In the genomic region with DNA sequence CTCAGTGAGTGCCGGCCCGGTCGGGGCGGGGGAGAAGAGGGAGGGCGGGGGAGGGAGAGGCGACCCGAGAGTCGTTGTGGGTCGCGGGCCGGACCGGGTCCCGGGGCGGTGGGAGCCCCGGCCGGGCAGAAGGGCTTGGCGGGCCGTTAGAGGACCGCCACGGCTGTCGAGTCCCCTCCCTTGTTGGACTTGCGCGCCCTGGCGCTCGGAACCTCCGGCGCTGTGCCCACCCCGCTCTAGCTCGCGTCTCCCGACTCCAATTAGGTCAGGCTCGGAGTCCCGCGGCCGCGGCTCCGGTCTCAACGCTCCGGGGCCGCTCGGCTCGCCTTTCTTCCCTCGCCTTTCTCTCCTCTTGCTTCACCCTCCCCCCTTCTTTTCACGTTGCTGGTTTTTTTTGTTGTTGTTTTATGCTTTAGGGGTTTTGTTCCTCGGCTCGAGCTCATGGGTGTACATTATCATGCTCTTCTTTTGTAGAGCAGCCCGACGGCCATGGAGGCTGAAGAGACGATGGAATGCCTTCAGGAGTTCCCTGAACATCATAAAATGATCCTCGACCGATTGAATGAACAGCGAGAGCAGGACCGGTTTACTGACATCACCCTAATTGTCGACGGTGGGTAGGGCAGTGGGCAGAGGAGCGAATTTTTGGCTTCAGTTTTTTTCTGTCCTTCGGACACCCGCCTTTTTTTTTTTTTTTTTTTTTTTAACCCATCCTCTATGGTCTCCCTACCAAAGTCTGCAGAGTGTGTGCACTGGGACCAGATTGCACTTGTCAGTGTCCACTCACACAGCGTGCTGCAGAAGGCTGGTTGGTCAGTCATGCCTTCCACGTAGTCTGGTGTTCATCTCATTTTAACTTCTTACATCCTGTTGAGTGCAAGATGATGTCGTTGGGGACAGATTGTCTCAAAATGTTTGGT, we compare ENCODE assay signal across 8 cellular contexts. TPM values are rescaled to one million over a fixed set of nuclear protein-coding genes. Genes with fewer than 3 reads are reported as not detected.
DNase-seq lines count a peak whose midpoint lies in the region; ATAC-seq, FAIRE-seq and TF ChIP-seq lines count a peak whose summit lies in the region.

No MANE protein-coding gene starts in this region.

- H3K27me3 ChIP-seq in IMR-90 (ENCODE audit: control insufficient read depth, insufficient read depth, low read length) (no peaks in the 10 kb centered on the region), endothelial cell of umbilical vein (ENCODE audit: control insufficient read depth in 2 of 2, insufficient read depth in 2 of 2, low read length in 2 of 2) (no peaks in the 10 kb centered on the region), aorta (ENCODE audit: control insufficient read depth in 1 of 2, insufficient read depth in 2 of 2, low read length in 1 of 2) (no peaks in the 10 kb centered on the region)

- H2AK9ac ChIP-seq in IMR-90 (replicated peaks; ENCODE audit: low read depth, low read length, poor library complexity) = peak overlapping the region; percentile 92

- 0% methylated on average over 11 of the region's 61 CpGs; no CpG with 5 or more reads in 1 of the 2 experiments for WGBS in IMR-90 (ENCODE audit: extremely low coverage in 2 of 2, insufficient read length in 1 of 2), 2 experiments
- 1% methylated on average over 56 to 61 of the region's 61 CpGs for WGBS in aorta, 2 donors

- peak overlapping the region; percentile 95 for H3K14ac ChIP-seq in IMR-90 (replicated peaks; ENCODE audit: low read depth, low read length)

- 0 out of 3 replicates have a peak overlapping the region, but pooled peaks have one; percentile 20 for H2BK15ac ChIP-seq in IMR-90 (ENCODE audit: low read depth, low read length)

- BruUV-seq in IMR-90 (replicated peaks; lab: Mats Ljungman, UMichigan) (TSS peak; percentile 60), endothelial cell of umbilical vein (replicated peaks; lab: Mats Ljungman, UMichigan) (TSS peak; percentile 38)

- H3K4me1 Mint-ChIP-seq in activated T-cell treated with anti-CD3 and anti-CD28 coated beads, Interleukin-2, amount 50 U/mL, for 24 hours (ENCODE audit: low read depth) = peaks cover 46% of the 10 kb centered on the region

- peaks cover 2% of the 10 kb centered on the region; the same call in 1 of the 2 replicates for H3K4me1 ChIP-seq in IMR-90 (ENCODE audit: control insufficient read depth, insufficient read depth, low read length)
- peaks cover 17% of the 10 kb centered on the region for H3K4me1 ChIP-seq in endothelial cell of umbilical vein (ENCODE audit: control insufficient read depth, extremely low read depth, insufficient read depth, low read length)
- peaks cover 16% of the 10 kb centered on the region for H3K4me1 ChIP-seq in mucosa of descending colon (ENCODE audit: low read depth)
- H3K4me1 ChIP-seq in aorta (ENCODE audit: control insufficient read depth in 1 of 2, insufficient read depth in 2 of 2, low read length in 2 of 2) = no peaks in the 10 kb centered on the region

- TF ChIP-seq POLR2A in IMR-90 (IDR thresholded peaks at IDR 0.05; ENCODE audit: low read depth, low read length) (peak; percentile 75), endothelial cell of umbilical vein (IDR thresholded peaks at IDR 0.05; ENCODE audit: low read depth, low read length) (no peak)

- H3K36me3 ChIP-seq in IMR-90 (ENCODE audit: control insufficient read depth, insufficient read depth, low read length) = peaks cover 8% of the 10 kb centered on the region
- H3K36me3 ChIP-seq in endothelial cell of umbilical vein (ENCODE audit: control insufficient read depth in 2 of 2, extremely low read depth in 1 of 2, insufficient read depth in 2 of 2, low read length in 2 of 2) = peaks cover 2 to 14% of the 10 kb centered on the region in 2 experiments
- H3K36me3 ChIP-seq in mucosa of descending colon (ENCODE audit: low read depth) = no peaks in the 10 kb centered on the region
- H3K36me3 ChIP-seq in aorta (ENCODE audit: control insufficient read depth in 1 of 2, insufficient read depth in 2 of 2, low read length in 1 of 2) = peaks cover 0 to 1% of the 10 kb centered on the region in 2 donors

- H3K27ac Mint-ChIP-seq in activated T-cell treated with anti-CD3 and anti-CD28 coated beads, Interleukin-2, amount 50 U/mL, for 24 hours = peak overlapping the region; percentile 97

- H3K56ac ChIP-seq in IMR-90 (ENCODE audit: extremely low read depth, insufficient read depth, low read length) = peak overlapping the region; percentile 60

- no peaks in the 10 kb centered on the region for H3K27me3 Mint-ChIP-seq in activated T-cell treated with anti-CD3 and anti-CD28 coated beads, Interleukin-2, amount 50 U/mL, for 24 hours

- H4K20me1 ChIP-seq in IMR-90 (ENCODE audit: insufficient read depth, low read length) (peaks cover 7% of the 10 kb centered on the region; the same call in 1 of the 2 replicates), endothelial cell of umbilical vein (replicated peaks; ENCODE audit: control insufficient read depth, extremely low read depth, insufficient read depth, low read length) (no peaks in the 10 kb centered on the region)

- peak overlapping the region; percentile 31 for H2BK120ac ChIP-seq in IMR-90 (ENCODE audit: low read depth, low read length)

- CTCF ChIA-PET in IMR-90 (lab: Yijun Ruan, JAX) (interaction anchor here (0.7 to 3.2 kb wide), 4 partner anchors 12 to 210 kb away, joined by 3 to 22 read pairs (median 4); no protein-coding TSS in a partner anchor), endothelial cell of umbilical vein (lab: Charles Lee) (interaction anchor here (0.8 to 2.9 kb wide), 19 partner anchors 8 to 364 kb away, joined by 3 to 25 read pairs (median 3); a partner anchor contains a TSS)

- H3K4me3 Mint-ChIP-seq in activated T-cell treated with anti-CD3 and anti-CD28 coated beads, Interleukin-2, amount 50 U/mL, for 24 hours = peak overlapping the region; percentile 98

- H3K9me3 ChIP-seq in IMR-90 (ENCODE audit: control insufficient read depth, insufficient read depth, low read length) (no peaks in the 10 kb centered on the region), endothelial cell of umbilical vein (replicated peaks; ENCODE audit: control insufficient read depth, insufficient read depth, low read length) (no peaks in the 10 kb centered on the region), mucosa of descending colon (no peaks in the 10 kb centered on the region), aorta (ENCODE audit: control insufficient read depth, low read length) (no peaks in the 10 kb centered on the region)

- H3K4me3 ChIP-seq in IMR-90 (ENCODE audit: insufficient read depth, low read depth, low read length) (peak overlapping the region; percentile 60), endothelial cell of umbilical vein (replicated peaks in 1 of 3; ENCODE audit: insufficient read depth in 1 of 3, low read depth in 1 of 3, low read length in 3 of 3) (peak overlapping the region; percentile 73 to 90 (median 79)), mucosa of descending colon (peak overlapping the region; percentile 73), aorta (ENCODE audit: low read length in 2 of 2) (peak overlapping the region; percentile 82 to 83)

- peak overlapping the region; percentile 29 to 81; a peak in 3 of 4 replicates for H4K8ac ChIP-seq in IMR-90 (ENCODE audit: low read depth in 2 of 2, low read length in 2 of 2)

- peak overlapping the region; percentile 68 for H4K91ac ChIP-seq in IMR-90 (ENCODE audit: insufficient read depth, low read depth, low read length)

- H3K23ac ChIP-seq in IMR-90 (ENCODE audit: low read depth, low read length) = peak overlapping the region; percentile 98

- in situ Hi-C loops in IMR-90 (cut with MboI; ENCODE audit: low sequenced_read_pairs) = loop anchor here (25.0 kb wide), 1 partner anchor 190 kb away; a partner anchor contains a TSS

- H3K9me3 Mint-ChIP-seq in activated T-cell treated with anti-CD3 and anti-CD28 coated beads, Interleukin-2, amount 50 U/mL, for 24 hours = no peaks in the 10 kb centered on the region

- H3K9me1 ChIP-seq in IMR-90 (ENCODE audit: insufficient read depth, low read length) (no peaks in the 10 kb centered on the region), endothelial cell of umbilical vein (replicated peaks; ENCODE audit: control insufficient read depth, extremely low read depth, insufficient read depth, low read length) (no peaks in the 10 kb centered on the region)

- H4K5ac ChIP-seq in IMR-90 (ENCODE audit: low read depth, low read length) = peak overlapping the region; percentile 47

- H2AFZ ChIP-seq in IMR-90 (replicated peaks; ENCODE audit: low read length, poor library complexity) = peak overlapping the region; percentile 94
- H2AFZ ChIP-seq in endothelial cell of umbilical vein (ENCODE audit: low read depth, low read length) = peak overlapping the region; percentile 55

- ATAC-seq in GM21737 (IDR thresholded peaks at IDR 0.05; ENCODE audit: unreplicated experiment) (peak; percentile 36), IMR-90 (ENCODE audit: low read depth) (peak; percentile 45), mucosa of descending colon (peak; percentile 59), aorta (ENCODE audit: low FRiP score) (peak; percentile 83)

- peaks cover 54% of the 10 kb centered on the region for H3K36me3 Mint-ChIP-seq in activated T-cell treated with anti-CD3 and anti-CD28 coated beads, Interleukin-2, amount 50 U/mL, for 24 hours (ENCODE audit: low read depth)

- TF ChIP-seq CTCF in IMR-90 (conservative IDR thresholded peaks at IDR 0.05; ENCODE audit: low read depth, low read length) (no peak), endothelial cell of umbilical vein (IDR thresholded peaks at IDR 0.05; ENCODE audit: extremely low read depth in 1 of 2, insufficient read depth in 1 of 2, low read depth in 1 of 2, low read length in 2 of 2) (no peak), mucosa of descending colon (IDR thresholded peaks at IDR 0.05) (no peak)

- H2AK5ac ChIP-seq in IMR-90 (ENCODE audit: low read depth, low read length) = peak overlapping the region; percentile 70

- H3K9ac ChIP-seq in IMR-90 (ENCODE audit: low read depth, low read length) (peak overlapping the region; percentile 91), endothelial cell of umbilical vein (replicated peaks; ENCODE audit: extremely low read depth, insufficient read depth, low read length) (peak overlapping the region; percentile 90)

- POLR2A ChIA-PET in IMR-90 (lab: Charles Lee; ENCODE audit: unreplicated experiment) (interaction anchor here (0.7 to 2.1 kb wide), 5 partner anchors 15 to 362 kb away, joined by 3 to 7 read pairs (median 4); a partner anchor contains a TSS), endothelial cell of umbilical vein (lab: Charles Lee) (interaction anchor here (0.6 to 1.9 kb wide), 10 partner anchors 17 to 362 kb away, joined by 3 to 11 read pairs (median 4); a partner anchor contains a TSS)

- TF ChIP-seq RAD21 in IMR-90 (IDR thresholded peaks at IDR 0.05; ENCODE audit: low read length) = no peak

- intact Hi-C loops in IMR-90 (cut with micrococcal nuclease) = loop anchor here (2.0 to 5.0 kb wide), 5 partner anchors 55 to 265 kb away; a partner anchor contains a TSS
- intact Hi-C loops in endothelial cell of umbilical vein (cut with micrococcal nuclease) = loop anchor here (1.0 to 5.0 kb wide), 10 partner anchors 57 to 1195 kb away; a partner anchor contains a TSS
- intact Hi-C loops in mucosa of descending colon (cut with DNase I, micrococcal nuclease) = loop anchor here in 1 of 2 donors (10.0 kb wide), 1 partner anchor 193 kb away; a partner anchor contains a TSS
- intact Hi-C loops in aorta (cut with DNase I) = loop anchor here (5.0 to 10.0 kb wide), 4 partner anchors 70 to 363 kb away; a partner anchor contains a TSS

- peak; percentile 79 for FAIRE-seq in endothelial cell of umbilical vein (lab: Jason Lieb, UNC)

- peaks cover 14 to 44% of the 10 kb centered on the region in 2 experiments; a peak in 3 of 4 replicates for H3K79me1 ChIP-seq in IMR-90 (ENCODE audit: low read depth in 1 of 2, low read length in 2 of 2)

- peak overlapping the region; percentile 80 for H2BK5ac ChIP-seq in IMR-90 (ENCODE audit: low read depth, low read length, poor library complexity, severe bottlenecking)

- H3K4ac ChIP-seq in IMR-90 (ENCODE audit: low read depth, low read length) = peak overlapping the region; percentile 85

- H3K18ac ChIP-seq in IMR-90 (ENCODE audit: low read depth, low read length) = peak overlapping the region; percentile 26; the same call in 1 of the 2 replicates

- peaks cover 50% of the 10 kb centered on the region for H3K79me2 ChIP-seq in endothelial cell of umbilical vein (ENCODE audit: control insufficient read depth, insufficient read depth, low read length)

- dilution Hi-C loops in IMR-90 (cut with HindIII; ENCODE audit: low sequenced_read_pairs, unreplicated experiment) (no loop called here), endothelial cell of umbilical vein (cut with MboI; ENCODE audit: extremely low pct_ligation_motif_present, low sequenced_read_pairs) (no loop called here)

- peak overlapping the region; percentile 82 for H3K27ac ChIP-seq in IMR-90 (ENCODE audit: insufficient read depth, low read length)
- peak overlapping the region; percentile 81 for H3K27ac ChIP-seq in endothelial cell of umbilical vein (ENCODE audit: insufficient read depth, low read depth, low read length)
- H3K27ac ChIP-seq in aorta (ENCODE audit: low read depth in 1 of 2, low read length in 2 of 2) = peak overlapping the region; percentile 83 to 92

- no peak for DNase-seq in activated T-cell treated with anti-CD3 and anti-CD28 coated beads, Interleukin-2, amount 50 U/mL, for 24 hours
- DNase-seq in activated T-cell treated with anti-CD3 and anti-CD28 coated beads for 4 hours (no peak), IMR-90 (peak; percentile 80), SK-N-DZ (ENCODE audit: low spot score) (peak; percentile 26), endothelial cell of umbilical vein (ENCODE audit: low read depth, low spot score) (peak; percentile 53), mucosa of descending colon (peak in 1 of 3 donors; percentile 29), aorta (no peak)

- no peak overlapping the region for H2BK20ac ChIP-seq in IMR-90 (ENCODE audit: low read depth, low read length)

- H3K4me2 ChIP-seq in IMR-90 (ENCODE audit: low read depth, low read length) (peak overlapping the region; percentile 93), endothelial cell of umbilical vein (ENCODE audit: insufficient read depth, low read length) (peak overlapping the region; percentile 81)

RNA-seq across cellular contexts. Expression of a gene that starts 1.1 kb away (rescaled TPM):
- total RNA-seq in IMR-90 (2012; rRNA removed) (36.2 and 47.8 TPM in 2 replicates), endothelial cell of umbilical vein (30.1 and 31.2 TPM in 2 replicates), mucosa of descending colon (10 to 100 TPM; 26.5 to 32.6 (median 31.2) TPM), aorta (10 to 100 TPM; 36.6 to 45.0 TPM)
- polyA plus RNA-seq in IMR-90 (2012; rRNA removed) (19.3 and 23.5 TPM in 2 replicates), endothelial cell of umbilical vein (12.9 and 15.4 TPM in 2 replicates), aorta (10 to 100 TPM; 18.3 to 23.8 TPM)
- polyA plus RNA-seq in IMR-90 (2012; cell fraction: cytosol; rRNA removed) = 7.0 and 7.7 TPM in 2 replicates
- polyA plus RNA-seq in IMR-90 (2012; cell fraction: nucleus; rRNA removed; ENCODE audit: low replicate concordance) = 9.7 and 45.5 TPM in 2 replicates
- polyA plus RNA-seq in SK-N-DZ (2014; cell fraction: cytosol; rRNA removed) = 41.4 and 41.5 TPM in 2 replicates
- 57.2 and 57.9 TPM in 2 replicates for polyA plus RNA-seq in SK-N-DZ (2014; cell fraction: nucleus; rRNA removed)
- polyA plus RNA-seq in endothelial cell of umbilical vein (2011; cell fraction: cytosol; rRNA removed) = 21.1 and 21.4 TPM in 2 replicates
- 43.0 and 56.3 TPM in 2 replicates for polyA plus RNA-seq in endothelial cell of umbilical vein (2011; cell fraction: nucleus; rRNA removed)
- 19.7 and 26.2 TPM in 2 replicates for polyA plus RNA-seq in endothelial cell of umbilical vein (2012)
- 28.3 and 35.3 TPM in 2 replicates for polyA minus RNA-seq in endothelial cell of umbilical vein
- polyA minus RNA-seq in endothelial cell of umbilical vein (2011; cell fraction: cytosol; rRNA and poly(A)+ RNA removed) = 39.0 TPM
- 38.5 and 41.0 TPM in 2 replicates for polyA minus RNA-seq in endothelial cell of umbilical vein (2011; cell fraction: nucleus; rRNA and poly(A)+ RNA removed)

Comparison
In these comparisons a context has a peak if more than half of its experiments do, and no peak if none do; other contexts are left out.
1. DNase-seq: peak in IMR-90 (single experiment), SK-N-DZ (single experiment) and endothelial cell of umbilical vein (single experiment); none in activated T-cell treated with anti-CD3 and anti-CD28 coated beads, Interleukin-2, amount 50 U/mL, for 24 hours (single experiment), activated T-cell treated with anti-CD3 and anti-CD28 coated beads for 4 hours (single experiment) and aorta (0 of 2).
2. Peak in every context shown above with its lines, with median percentiles within 50 percentile points of each other: ATAC-seq, H3K27ac ChIP-seq and H3K4me3 ChIP-seq.